ENCODE assay signal across 13 cellular contexts in the genomic region with DNA sequence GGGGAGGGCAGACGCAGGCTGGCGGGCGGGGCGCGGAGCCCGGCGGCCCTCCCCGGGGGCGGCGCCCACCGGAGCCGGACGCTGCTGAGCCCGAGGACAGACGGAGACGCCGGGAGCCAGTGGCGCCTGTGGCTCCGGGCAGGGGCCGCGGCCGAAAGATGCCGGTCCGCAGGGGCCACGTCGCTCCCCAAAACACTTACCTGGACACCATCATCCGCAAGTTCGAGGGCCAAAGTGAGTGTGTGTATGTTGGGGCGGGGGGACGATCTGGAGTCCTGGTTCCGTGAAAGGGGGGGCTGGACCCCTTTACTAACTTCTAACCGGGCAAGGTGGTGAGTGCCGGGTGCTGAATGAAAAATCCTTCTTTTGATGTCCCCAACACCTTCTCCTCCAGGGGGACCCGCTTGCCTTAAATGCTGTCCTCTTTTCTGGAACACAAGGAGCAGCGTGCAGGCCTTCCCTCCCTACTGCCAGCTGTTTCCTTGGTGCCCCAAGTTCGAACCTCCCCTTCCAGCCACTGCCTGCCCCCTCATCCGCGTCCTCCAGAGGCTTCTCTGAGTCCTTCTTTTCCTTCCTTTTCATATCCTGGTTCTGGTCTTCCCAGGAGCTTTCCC. TPM values are rescaled to one million over a fixed set of nuclear protein-coding genes. Genes with fewer than 3 reads are reported as not detected.
DNase-seq lines count a peak whose midpoint lies in the region; ATAC-seq, FAIRE-seq and TF ChIP-seq lines count a peak whose summit lies in the region.
"Had no signal": no experiment of that assay in that cellular context is flagged by ENCODE, and none has a peak within 500 bp of the region (broad histone marks: within the 10 kb centered on the region; RNA-seq: fewer than 3 reads in every experiment).

A gene with protein sequence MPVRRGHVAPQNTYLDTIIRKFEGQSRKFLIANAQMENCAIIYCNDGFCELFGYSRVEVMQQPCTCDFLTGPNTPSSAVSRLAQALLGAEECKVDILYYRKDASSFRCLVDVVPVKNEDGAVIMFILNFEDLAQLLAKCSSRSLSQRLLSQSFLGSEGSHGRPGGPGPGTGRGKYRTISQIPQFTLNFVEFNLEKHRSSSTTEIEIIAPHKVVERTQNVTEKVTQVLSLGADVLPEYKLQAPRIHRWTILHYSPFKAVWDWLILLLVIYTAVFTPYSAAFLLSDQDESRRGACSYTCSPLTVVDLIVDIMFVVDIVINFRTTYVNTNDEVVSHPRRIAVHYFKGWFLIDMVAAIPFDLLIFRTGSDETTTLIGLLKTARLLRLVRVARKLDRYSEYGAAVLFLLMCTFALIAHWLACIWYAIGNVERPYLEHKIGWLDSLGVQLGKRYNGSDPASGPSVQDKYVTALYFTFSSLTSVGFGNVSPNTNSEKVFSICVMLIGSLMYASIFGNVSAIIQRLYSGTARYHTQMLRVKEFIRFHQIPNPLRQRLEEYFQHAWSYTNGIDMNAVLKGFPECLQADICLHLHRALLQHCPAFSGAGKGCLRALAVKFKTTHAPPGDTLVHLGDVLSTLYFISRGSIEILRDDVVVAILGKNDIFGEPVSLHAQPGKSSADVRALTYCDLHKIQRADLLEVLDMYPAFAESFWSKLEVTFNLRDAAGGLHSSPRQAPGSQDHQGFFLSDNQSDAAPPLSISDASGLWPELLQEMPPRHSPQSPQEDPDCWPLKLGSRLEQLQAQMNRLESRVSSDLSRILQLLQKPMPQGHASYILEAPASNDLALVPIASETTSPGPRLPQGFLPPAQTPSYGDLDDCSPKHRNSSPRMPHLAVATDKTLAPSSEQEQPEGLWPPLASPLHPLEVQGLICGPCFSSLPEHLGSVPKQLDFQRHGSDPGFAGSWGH (plus strand): TSS at position 103 of the 614 bp plus-strand sequence. CDS start 56 bp downstream, at position 159.

- H3K27me3 Mint-ChIP-seq in activated naive CD4-positive, alpha-beta T cell treated with anti-CD3 and anti-CD28 coated beads, Interleukin-2, amount 10 ng/mL, durations not matched to agents 7 days and 5 days: peaks cover 67% of the 10 kb centered on the region
- H3K27me3 Mint-ChIP-seq in astrocyte (ENCODE audit: low read depth, unreplicated experiment): peaks cover 49% of the 10 kb centered on the region
- peaks cover 23% of the 10 kb centered on the region for H3K27me3 Mint-ChIP-seq in activated CD8-positive, alpha-beta memory T cell treated with anti-CD3 and anti-CD28 coated beads, Interleukin-2, amount 10 ng/mL, durations not matched to agents 7 days and 5 days

- H3K4me1 Mint-ChIP-seq in activated naive CD4-positive, alpha-beta T cell treated with anti-CD3 and anti-CD28 coated beads, Interleukin-2, amount 10 ng/mL, durations not matched to agents 7 days and 5 days: peaks cover 5% of the 10 kb centered on the region
- no peaks in the 10 kb centered on the region for H3K4me1 Mint-ChIP-seq in astrocyte (ENCODE audit: low read depth, unreplicated experiment)
- H3K4me1 Mint-ChIP-seq in activated CD8-positive, alpha-beta memory T cell treated with anti-CD3 and anti-CD28 coated beads, Interleukin-2, amount 10 ng/mL, durations not matched to agents 7 days and 5 days: peaks cover 3% of the 10 kb centered on the region

- H3K4me1 ChIP-seq in astrocyte (ENCODE audit: insufficient read depth, low read length) (peaks cover 4% of the 10 kb centered on the region), thymus (ENCODE audit: control insufficient read depth, insufficient read depth, low read length) (peaks cover 3% of the 10 kb centered on the region)

- H3K36me3 Mint-ChIP-seq in activated naive CD4-positive, alpha-beta T cell treated with anti-CD3 and anti-CD28 coated beads, Interleukin-2, amount 10 ng/mL, durations not matched to agents 7 days and 5 days: no peaks in the 10 kb centered on the region
- H3K36me3 Mint-ChIP-seq in astrocyte (ENCODE audit: low read depth, unreplicated experiment): no peaks in the 10 kb centered on the region
- no peaks in the 10 kb centered on the region for H3K36me3 Mint-ChIP-seq in activated CD8-positive, alpha-beta memory T cell treated with anti-CD3 and anti-CD28 coated beads, Interleukin-2, amount 10 ng/mL, durations not matched to agents 7 days and 5 days

- peak within 1 kb of the TSS; percentile 82 for H3K4me2 ChIP-seq in astrocyte (ENCODE audit: low read length)

- ATAC-seq in GM19455 (IDR thresholded peaks at IDR 0.05; ENCODE audit: unreplicated experiment): no peak
- no peak for ATAC-seq in activated CD8-positive, alpha-beta memory T cell treated with anti-CD3 and anti-CD28 coated beads, Interleukin-2, amount 10 ng/mL, durations not matched to agents 7 days and 5 days

- H3K27ac Mint-ChIP-seq in activated naive CD4-positive, alpha-beta T cell treated with anti-CD3 and anti-CD28 coated beads, Interleukin-2, amount 10 ng/mL, durations not matched to agents 7 days and 5 days: no peak within 1 kb of the TSS
- H3K27ac Mint-ChIP-seq in astrocyte (ENCODE audit: unreplicated experiment): no peak within 1 kb of the TSS
- H3K27ac Mint-ChIP-seq in activated CD8-positive, alpha-beta memory T cell treated with anti-CD3 and anti-CD28 coated beads, Interleukin-2, amount 10 ng/mL, durations not matched to agents 7 days and 5 days: no peak within 1 kb of the TSS
- H3K27ac Mint-ChIP-seq: activated T-helper 2 cell treated with anti-CD3 and anti-CD28 coated beads, Interferon-gamma antibody, Interleukin-2, Interleukin-4, amounts not matched to agents 10 μg/mL and 5 μg/mL and 100 μg/mL, durations not matched to agents 14 hours and 24 hours and 36 hours had no signal

- DNase-seq in activated naive CD4-positive, alpha-beta T cell treated with anti-CD3 and anti-CD28 coated beads, Interleukin-2, amount 10 ng/mL, durations not matched to agents 7 days and 5 days: no peak
- no peak for DNase-seq in activated naive CD4-positive, alpha-beta T cell (lab: John Stamatoyannopoulos, UW)
- DNase-seq in astrocyte (ENCODE audit: low read depth) (no peak), iPS-NIHi7 (ENCODE audit: extremely low spot score) (peak; percentile 57)
- no peak for DNase-seq in activated CD8-positive, alpha-beta memory T cell treated with anti-CD3 and anti-CD28 coated beads, Interleukin-2, amount 10 ng/mL, durations not matched to agents 7 days and 5 days
- no peak for DNase-seq in activated effector memory CD4-positive, alpha-beta T cell treated with Interleukin-2 at 50 U/mL for 16 hours

- CTCF ChIA-PET in activated naive CD4-positive, alpha-beta T cell treated with anti-CD3 and anti-CD28 coated beads, Interleukin-2, amount 10 ng/mL, durations not matched to agents 7 days and 5 days (lab: Charles Lee): no interaction called here
- CTCF ChIA-PET in activated CD8-positive, alpha-beta memory T cell treated with anti-CD3 and anti-CD28 coated beads, Interleukin-2, amount 10 ng/mL, durations not matched to agents 7 days and 5 days (lab: Charles Lee): interaction anchor here (1.8 kb wide), 1 partner anchor 98 kb away, joined by 3 read pairs; no protein-coding TSS in a partner anchor

- H3K4me3 ChIP-seq in astrocyte (ENCODE audit: insufficient read depth, low read depth, low read length): no peak within 1 kb of the TSS
- peak within 1 kb of the TSS; percentile 13 for H3K4me3 ChIP-seq in thymus (ENCODE audit: low read length)

- no peaks in the 10 kb centered on the region for H3K79me2 ChIP-seq in astrocyte (ENCODE audit: insufficient read depth, low read length)

- peaks cover 2% of the 10 kb centered on the region for H4K20me1 ChIP-seq in astrocyte (ENCODE audit: insufficient read depth, low read length)

- H3K9ac ChIP-seq in astrocyte (ENCODE audit: low read length): no peak within 1 kb of the TSS

- H3K27me3 ChIP-seq in astrocyte (ENCODE audit: insufficient read depth, low read length) (peaks cover 28% of the 10 kb centered on the region), thymus (ENCODE audit: control insufficient read depth, insufficient read depth) (no peaks in the 10 kb centered on the region)

- H3K9me3 Mint-ChIP-seq in activated naive CD4-positive, alpha-beta T cell treated with anti-CD3 and anti-CD28 coated beads, Interleukin-2, amount 10 ng/mL, durations not matched to agents 7 days and 5 days: no peaks in the 10 kb centered on the region
- H3K9me3 Mint-ChIP-seq in astrocyte (ENCODE audit: unreplicated experiment): peaks cover 2% of the 10 kb centered on the region
- no peaks in the 10 kb centered on the region for H3K9me3 Mint-ChIP-seq in activated CD8-positive, alpha-beta memory T cell treated with anti-CD3 and anti-CD28 coated beads, Interleukin-2, amount 10 ng/mL, durations not matched to agents 7 days and 5 days (ENCODE audit: low read depth)
- H3K9me3 Mint-ChIP-seq: activated T-helper 2 cell treated with anti-CD3 and anti-CD28 coated beads, Interferon-gamma antibody, Interleukin-2, Interleukin-4, amounts not matched to agents 10 μg/mL and 5 μg/mL and 100 μg/mL, durations not matched to agents 14 hours and 24 hours and 36 hours had no signal

- H3K27ac ChIP-seq in astrocyte (ENCODE audit: low read depth, low read length) (no peak within 1 kb of the TSS), thymus (ENCODE audit: low read depth) (no peak within 1 kb of the TSS)
- H3K27ac ChIP-seq: HL-60 had no signal

- H3K36me3 ChIP-seq in astrocyte (ENCODE audit: insufficient read depth, low read length) (no peaks in the 10 kb centered on the region), thymus (ENCODE audit: control insufficient read depth, insufficient read depth) (no peaks in the 10 kb centered on the region)

- 10% methylated on average over 38 of the region's 38 CpGs for WGBS in thymus

- TF ChIP-seq CTCF in astrocyte (IDR thresholded peaks at IDR 0.05; ENCODE audit: insufficient read depth, low read depth, low read length): no peak

- peak within 1 kb of the TSS; percentile 41 for H2AFZ ChIP-seq in astrocyte (ENCODE audit: low read depth, low read length)

- peak within 1 kb of the TSS; percentile 10 for H3K4me3 Mint-ChIP-seq in activated naive CD4-positive, alpha-beta T cell treated with anti-CD3 and anti-CD28 coated beads, Interleukin-2, amount 10 ng/mL, durations not matched to agents 7 days and 5 days
- peak within 1 kb of the TSS; percentile 73 for H3K4me3 Mint-ChIP-seq in astrocyte (ENCODE audit: unreplicated experiment)
- no peak within 1 kb of the TSS for H3K4me3 Mint-ChIP-seq in activated CD8-positive, alpha-beta memory T cell treated with anti-CD3 and anti-CD28 coated beads, Interleukin-2, amount 10 ng/mL, durations not matched to agents 7 days and 5 days

- no peak for FAIRE-seq in astrocyte (lab: Jason Lieb, UNC)

- H3K9me3 ChIP-seq in astrocyte (ENCODE audit: insufficient read depth, low read depth, low read length) (no peaks in the 10 kb centered on the region), thymus (ENCODE audit: control insufficient read depth) (no peaks in the 10 kb centered on the region)

RNA-seq across cellular contexts. Expression of the gene that starts here (rescaled TPM):
- not detected in 2 replicates for total RNA-seq in astrocyte
- 0.25 TPM for polyA plus RNA-seq in thymus
- not detected for total RNA-seq in activated CD8-positive, alpha-beta memory T cell treated with anti-CD3 and anti-CD28 coated beads, Interleukin-2, amount 10 ng/mL, durations not matched to agents 7 days and 5 days
- total RNA-seq: activated T-helper 2 cell treated with anti-CD3 and anti-CD28 coated beads, Interferon-gamma antibody, Interleukin-2, Interleukin-4, amounts not matched to agents 10 μg/mL and 5 μg/mL and 100 μg/mL, durations not matched to agents 14 hours and 24 hours and 36 hours; dermis microvascular lymphatic vessel endothelial cell; left ventricle myocardium superior; T-helper 1 cell treated with Interleukin-12 subunit alpha and Interleukin-12 subunit beta and Interleukin-4 antibody, amounts not matched to agents 30 ng/mL and 1 ng/mL, for 36 hours had no signal
